In genomic region chr12:111838353-111838752, GRCh38 we compare ENCODE assay signal across 1 cellular context.
TF ChIP-seq lines count a peak whose summit lies in the region.

No MANE protein-coding gene starts in this region.

TF ChIP-seq in GM23338, 12 proteins besides CTCF, POLR2A, EP300 and RAD21 (continued from another document):
- no peak for TF ChIP-seq ZNF462 (CRISPR knock-in tag; IDR thresholded peaks at IDR 0.05)
- no peak for TF ChIP-seq NANOG (IDR thresholded peaks at IDR 0.05; ENCODE audit: borderline replicate concordance)
- no peak for TF ChIP-seq EZH2 (IDR thresholded peaks at IDR 0.05; ENCODE audit: low read depth, unreplicated experiment)
- TF ChIP-seq JUNB (IDR thresholded peaks at IDR 0.05; ENCODE audit: unreplicated experiment): no peak
- TF ChIP-seq STAT1 (IDR thresholded peaks at IDR 0.05; ENCODE audit: unreplicated experiment): no peak
- TF ChIP-seq ZNF331 (CRISPR knock-in tag; IDR thresholded peaks at IDR 0.05; ENCODE audit: low read depth): no peak
- TF ChIP-seq POLR2AphosphoS5 (IDR thresholded peaks at IDR 0.05; ENCODE audit: low read depth): no peak
- no peak for TF ChIP-seq ZNF114 (CRISPR knock-in tag; IDR thresholded peaks at IDR 0.05)
- no peak for TF ChIP-seq EZH2phosphoT487 (IDR thresholded peaks at IDR 0.05; ENCODE audit: unreplicated experiment)
- TF ChIP-seq, protein P1, sequence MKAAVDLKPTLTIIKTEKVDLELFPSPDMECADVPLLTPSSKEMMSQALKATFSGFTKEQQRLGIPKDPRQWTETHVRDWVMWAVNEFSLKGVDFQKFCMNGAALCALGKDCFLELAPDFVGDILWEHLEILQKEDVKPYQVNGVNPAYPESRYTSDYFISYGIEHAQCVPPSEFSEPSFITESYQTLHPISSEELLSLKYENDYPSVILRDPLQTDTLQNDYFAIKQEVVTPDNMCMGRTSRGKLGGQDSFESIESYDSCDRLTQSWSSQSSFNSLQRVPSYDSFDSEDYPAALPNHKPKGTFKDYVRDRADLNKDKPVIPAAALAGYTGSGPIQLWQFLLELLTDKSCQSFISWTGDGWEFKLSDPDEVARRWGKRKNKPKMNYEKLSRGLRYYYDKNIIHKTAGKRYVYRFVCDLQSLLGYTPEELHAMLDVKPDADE (IDR thresholded peaks at IDR 0.05): no peak
- no peak for TF ChIP-seq REST (IDR thresholded peaks at IDR 0.05; ENCODE audit: unreplicated experiment)
TF ChIP-seq in GM23338: peak in this region for 0.
